8 cellular contexts compared by ENCODE assay signal in the genomic region with DNA sequence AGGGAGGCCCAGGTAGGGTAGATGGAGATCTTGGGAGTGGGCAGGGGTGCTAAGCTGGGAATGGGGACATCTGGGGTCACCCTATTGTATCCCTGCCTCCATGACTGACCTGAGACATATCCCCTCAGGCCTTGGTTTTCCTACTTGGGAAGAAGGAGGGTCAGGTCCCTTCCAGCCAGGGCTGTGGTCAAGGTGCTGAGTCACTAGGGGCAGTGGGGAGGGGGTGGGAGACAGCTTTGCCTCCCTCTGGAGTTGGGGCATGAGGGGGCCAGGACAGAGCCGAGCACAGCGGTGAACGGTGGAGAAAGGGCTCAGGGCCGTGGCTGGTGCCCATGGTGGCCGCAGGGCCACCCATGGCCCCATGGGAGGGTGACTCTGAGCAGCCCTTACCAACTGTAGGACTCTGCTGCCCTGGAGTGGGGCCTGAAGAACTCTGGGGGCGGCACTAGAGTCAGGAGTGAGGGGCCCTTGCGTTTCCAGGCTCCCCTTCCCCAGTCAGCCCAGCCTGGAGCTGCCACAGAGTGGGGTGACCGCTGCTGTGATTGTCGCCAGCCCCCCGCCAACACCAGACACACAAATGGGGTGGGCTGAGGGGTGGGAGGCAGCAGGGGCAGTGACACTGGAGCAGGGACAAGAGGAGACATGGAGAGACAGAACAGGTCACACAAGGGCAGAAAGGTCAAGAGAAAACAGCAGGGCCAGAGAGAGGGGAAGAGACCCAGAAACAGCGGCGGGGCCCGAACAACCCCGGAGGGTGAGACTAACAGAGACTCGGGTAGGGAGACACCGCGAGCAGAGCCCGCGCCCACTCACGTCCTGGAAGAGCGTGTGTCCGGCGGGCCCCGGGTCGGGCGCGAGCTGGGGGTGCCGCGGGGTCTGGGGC. TPM values are rescaled to one million over a fixed set of nuclear protein-coding genes. Genes with fewer than 3 reads are reported as not detected.
A peak's percentile ranks its signal among the peaks of the same experiment; 100 is the strongest.
DNase-seq lines count a peak whose midpoint lies in the region; ATAC-seq and TF ChIP-seq lines count a peak whose summit lies in the region.

No MANE protein-coding gene starts in this region.

- POLR2A ChIA-PET in WTC11 (lab: Charles Lee) = interaction anchor here (0.5 kb wide), 1 partner anchor 21 kb away, joined by 3 read pairs; no protein-coding TSS in a partner anchor

- H3K4ac ChIP-seq in H9 (ENCODE audit: low read depth, low read length) = no peak overlapping the region

- no peak overlapping the region for H4K8ac ChIP-seq in H9 (replicated peaks; ENCODE audit: insufficient read length, low read depth, low read length)

- WGBS in H9 (ENCODE audit: extremely low coverage, insufficient read length, low lambda C conversion rate) = no CpG with 5 or more reads among the region's 29 CpGs

- peak; percentile 37 for DNase-seq in ELF-1 (ENCODE audit: low read depth, low spot score)
- DNase-seq in H9 = no peak
- DNase-seq in WTC11 (ENCODE audit: low spot score) = no peak
- DNase-seq in right atrium auricular region (ENCODE audit: low spot score) = no peak
- DNase-seq in skeletal muscle cell (ENCODE audit: low read depth) = no peak
- no peak for DNase-seq in KBM-7
- no peak for DNase-seq in NCI-H2227 treated with DMSO at 0.1 percent for 48 hours (lab: John Stamatoyannopoulos, UW)

- no peak overlapping the region for H2BK15ac ChIP-seq in H9 (ENCODE audit: low read depth, low read length)

- peaks cover 2% of the 10 kb centered on the region for H3K27me3 Mint-ChIP-seq in H9 (ENCODE audit: low read depth)
- no peaks in the 10 kb centered on the region; the same call in 1 of the 2 replicates for H3K27me3 Mint-ChIP-seq in WTC11 (ENCODE audit: low read depth)

- H3K4me2 ChIP-seq in H9 (ENCODE audit: insufficient read depth, insufficient read length, low read length) = peak overlapping the region; percentile 67

- H3K9me3 Mint-ChIP-seq in H9 (no peaks in the 10 kb centered on the region; a peak in 1 of 5 replicates), WTC11 (no peaks in the 10 kb centered on the region)

- in situ Hi-C loops in KBM-7 (cut with MboI; ENCODE audit: low pct_unique_long_range_greater_than_20kb, low sequenced_read_pairs) = loop anchor here (25.0 kb wide), 1 partner anchor 211 kb away; no protein-coding TSS in a partner anchor

- no peak overlapping the region for H4K91ac ChIP-seq in H9 (ENCODE audit: insufficient read length, low read depth, low read length)

- no peak for TF ChIP-seq CTCF in H9 (conservative IDR thresholded peaks at IDR 0.05)
- TF ChIP-seq CTCF in WTC11 (IDR thresholded peaks at IDR 0.05) = no peak
- TF ChIP-seq CTCF in right atrium auricular region (IDR thresholded peaks at IDR 0.05) = no peak

- H3K27ac Mint-ChIP-seq in H9 (peak overlapping the region; percentile 13 to 95 (median 72); a peak in 4 of 7 replicates), WTC11 (0 out of 2 replicates have a peak overlapping the region, but pooled peaks have one; percentile 66)

- no peak overlapping the region for H3K56ac ChIP-seq in H9 (ENCODE audit: insufficient read length, low read depth, low read length)

- no peaks in the 10 kb centered on the region for H4K20me1 ChIP-seq in H9 (ENCODE audit: control insufficient read depth, insufficient read depth, insufficient read length)

- ATAC-seq in WTC11 (peak; percentile 17), HG02763 (IDR thresholded peaks at IDR 0.05; ENCODE audit: unreplicated experiment) (no peak)

- H3K36me3 ChIP-seq in right atrium auricular region = peaks cover 17% of the 10 kb centered on the region

- H3K79me2 ChIP-seq in H9 (ENCODE audit: insufficient read depth, low read length) = no peaks in the 10 kb centered on the region

- H3K18ac ChIP-seq in H9 (ENCODE audit: insufficient read length, low read depth, low read length) = no peak overlapping the region

- H3K4me1 Mint-ChIP-seq in H9 = peaks cover 30% of the 10 kb centered on the region in 2 experiments
- peaks cover 31% of the 10 kb centered on the region for H3K4me1 Mint-ChIP-seq in WTC11

- H2BK12ac ChIP-seq in H9 (ENCODE audit: insufficient read length, low read depth, low read length) = no peak overlapping the region

- H3K27ac ChIP-seq in H9 (ENCODE audit: insufficient read length, low read depth, low read length) (no peak overlapping the region), right atrium auricular region (peak overlapping the region; percentile 89 to 94)

- H3K4me1 ChIP-seq in H9 (ENCODE audit: insufficient read depth, low read length) = peaks cover 4% of the 10 kb centered on the region; the same call in 1 of the 2 replicates
- peaks cover 0 to 48% of the 10 kb centered on the region in 2 donors for H3K4me1 ChIP-seq in right atrium auricular region

- H2AK5ac ChIP-seq in H9 (ENCODE audit: insufficient read length, low read length) = no peak overlapping the region

- peaks cover 35 to 62% (median 54%) of the 10 kb centered on the region in 3 experiments; a peak in 6 of 7 replicates for H3K36me3 Mint-ChIP-seq in H9 (ENCODE audit: insufficient read depth in 1 of 3, low read depth in 3 of 3)
- peaks cover 23% of the 10 kb centered on the region for H3K36me3 Mint-ChIP-seq in WTC11

- H3K23me2 ChIP-seq in H9 (ENCODE audit: insufficient read length, low read depth, low read length, poor library complexity, severe bottlenecking) = peaks cover 21% of the 10 kb centered on the region

- no peak overlapping the region for H2BK120ac ChIP-seq in H9 (ENCODE audit: low read depth, low read length, poor library complexity, severe bottlenecking)

- peak overlapping the region; percentile 46; the same call in 1 of the 2 replicates for H3K14ac ChIP-seq in H9 (ENCODE audit: insufficient read depth, low read length)

- no peak overlapping the region for H4K5ac ChIP-seq in H9 (ENCODE audit: insufficient read length, low read depth, low read length)

- H3K9me3 ChIP-seq in H9 (ENCODE audit: control insufficient read depth, low read depth, low read length) = no peaks in the 10 kb centered on the region
- H3K9me3 ChIP-seq in right atrium auricular region = no peaks in the 10 kb centered on the region

- H3K27me3 ChIP-seq in H9 (ENCODE audit: insufficient read depth, low read length) (no peaks in the 10 kb centered on the region), right atrium auricular region (no peaks in the 10 kb centered on the region)

- CTCF ChIA-PET in WTC11 (lab: Charles Lee) = interaction anchor here (0.8 to 1.7 kb wide), 3 partner anchors 20 to 216 kb away, joined by 3 to 5 read pairs (median 4); no protein-coding TSS in a partner anchor

- H3K4me3 ChIP-seq in right atrium auricular region (peak overlapping the region; percentile 73 to 81), skeletal muscle cell (ENCODE audit: low read depth, low read length) (peak overlapping the region; percentile 71)

- H2AFZ ChIP-seq in H9 (ENCODE audit: low read length) = no peak overlapping the region

- no peak overlapping the region for H3K23ac ChIP-seq in H9 (ENCODE audit: insufficient read length, low read depth, low read length)

- no peak overlapping the region for H2BK20ac ChIP-seq in H9 (ENCODE audit: low read depth, low read length, poor library complexity, severe bottlenecking)

- H3K9ac ChIP-seq in H9 (ENCODE audit: extremely low read depth, insufficient read length, low read length) = peak overlapping the region; percentile 34

- no peaks in the 10 kb centered on the region for H3K79me1 ChIP-seq in H9 (ENCODE audit: insufficient read depth, low read depth, low read length, poor library complexity, severe bottlenecking)

- no peak overlapping the region for H3T11ph ChIP-seq in H9 (ENCODE audit: low read length)

- H2BK5ac ChIP-seq in H9 (ENCODE audit: insufficient read length, low read length) = no peak overlapping the region

- peak overlapping the region; percentile 87 to 90 for H3K4me3 Mint-ChIP-seq in H9
- peak overlapping the region; percentile 92 for H3K4me3 Mint-ChIP-seq in WTC11

TF ChIP-seq in WTC11, 78 proteins besides CTCF, POLR2A, EP300 and RAD21 (continues in another document):
- TF ChIP-seq, protein P1, sequence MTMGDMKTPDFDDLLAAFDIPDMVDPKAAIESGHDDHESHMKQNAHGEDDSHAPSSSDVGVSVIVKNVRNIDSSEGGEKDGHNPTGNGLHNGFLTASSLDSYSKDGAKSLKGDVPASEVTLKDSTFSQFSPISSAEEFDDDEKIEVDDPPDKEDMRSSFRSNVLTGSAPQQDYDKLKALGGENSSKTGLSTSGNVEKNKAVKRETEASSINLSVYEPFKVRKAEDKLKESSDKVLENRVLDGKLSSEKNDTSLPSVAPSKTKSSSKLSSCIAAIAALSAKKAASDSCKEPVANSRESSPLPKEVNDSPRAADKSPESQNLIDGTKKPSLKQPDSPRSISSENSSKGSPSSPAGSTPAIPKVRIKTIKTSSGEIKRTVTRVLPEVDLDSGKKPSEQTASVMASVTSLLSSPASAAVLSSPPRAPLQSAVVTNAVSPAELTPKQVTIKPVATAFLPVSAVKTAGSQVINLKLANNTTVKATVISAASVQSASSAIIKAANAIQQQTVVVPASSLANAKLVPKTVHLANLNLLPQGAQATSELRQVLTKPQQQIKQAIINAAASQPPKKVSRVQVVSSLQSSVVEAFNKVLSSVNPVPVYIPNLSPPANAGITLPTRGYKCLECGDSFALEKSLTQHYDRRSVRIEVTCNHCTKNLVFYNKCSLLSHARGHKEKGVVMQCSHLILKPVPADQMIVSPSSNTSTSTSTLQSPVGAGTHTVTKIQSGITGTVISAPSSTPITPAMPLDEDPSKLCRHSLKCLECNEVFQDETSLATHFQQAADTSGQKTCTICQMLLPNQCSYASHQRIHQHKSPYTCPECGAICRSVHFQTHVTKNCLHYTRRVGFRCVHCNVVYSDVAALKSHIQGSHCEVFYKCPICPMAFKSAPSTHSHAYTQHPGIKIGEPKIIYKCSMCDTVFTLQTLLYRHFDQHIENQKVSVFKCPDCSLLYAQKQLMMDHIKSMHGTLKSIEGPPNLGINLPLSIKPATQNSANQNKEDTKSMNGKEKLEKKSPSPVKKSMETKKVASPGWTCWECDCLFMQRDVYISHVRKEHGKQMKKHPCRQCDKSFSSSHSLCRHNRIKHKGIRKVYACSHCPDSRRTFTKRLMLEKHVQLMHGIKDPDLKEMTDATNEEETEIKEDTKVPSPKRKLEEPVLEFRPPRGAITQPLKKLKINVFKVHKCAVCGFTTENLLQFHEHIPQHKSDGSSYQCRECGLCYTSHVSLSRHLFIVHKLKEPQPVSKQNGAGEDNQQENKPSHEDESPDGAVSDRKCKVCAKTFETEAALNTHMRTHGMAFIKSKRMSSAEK (CRISPR knock-in tag; IDR thresholded peaks at IDR 0.05; ENCODE audit: borderline replicate concordance) = no peak
- no peak for TF ChIP-seq RELA (CRISPR knock-in tag; IDR thresholded peaks at IDR 0.05; ENCODE audit: borderline replicate concordance)

RNA-seq across cellular contexts. Expression of a gene that starts 0.6 kb away (rescaled TPM):
- total RNA-seq in H9 (2021) (51.5 and 57.7 TPM in 2 replicates), WTC11 (2021) (29.3 to 38.0 TPM (median 29.7 TPM) in 3 replicates), right atrium auricular region (10 to 100 TPM; 81.7 to 88.4 TPM)

RNA-seq across cellular contexts. Expression of a gene that starts 6.9 kb away (rescaled TPM):
- total RNA-seq in H9 (2021) (0.46 and 0.55 TPM in 2 replicates), WTC11 (2021) (1.3 to 1.9 TPM (median 1.5 TPM) in 3 replicates), right atrium auricular region (under 1 TPM; 0.33 to 0.79 TPM)

RNA-seq across cellular contexts. Expression of a gene that starts 11.5 kb away (rescaled TPM):
- total RNA-seq in H9 (2021) (0.24 and 0.26 TPM in 2 replicates), WTC11 (2021) (0.09 to 0.21 TPM (median 0.14 TPM) in 3 replicates), right atrium auricular region (not detected)

RNA-seq across cellular contexts. Expression of a gene that starts 12.5 kb away (rescaled TPM):
- total RNA-seq in H9 (2021) (57.9 and 58.7 TPM in 2 replicates), WTC11 (2021) (34.2 to 44.2 TPM (median 34.5 TPM) in 3 replicates), right atrium auricular region (under 1 TPM; 0.31 to 0.33 TPM)

RNA-seq across cellular contexts. Expression of a gene that starts 46.5 kb away (rescaled TPM):
- total RNA-seq in H9 (2021) (4.5 and 5.7 TPM in 2 replicates), WTC11 (2021) (3.3 to 6.0 TPM (median 5.8 TPM) in 3 replicates), right atrium auricular region (1 to 10 TPM; 4.5 to 9.8 TPM)
